In genomic region chr19:40233811-40234389, GRCh38 we compare ENCODE assay signal across 1 cellular context.
TF ChIP-seq lines count a peak whose summit lies in the region.

No MANE protein-coding gene starts in this region.

TF ChIP-seq in GM23338, 12 proteins besides CTCF, POLR2A, EP300 and RAD21 (continued from another document):
- TF ChIP-seq ZNF462 (CRISPR knock-in tag; IDR thresholded peaks at IDR 0.05) = no peak
- TF ChIP-seq CREB1 (CRISPR knock-in tag; IDR thresholded peaks at IDR 0.05; ENCODE audit: low read depth) = no peak
- no peak for TF ChIP-seq ZNF114 (CRISPR knock-in tag; IDR thresholded peaks at IDR 0.05)
- TF ChIP-seq NANOG (IDR thresholded peaks at IDR 0.05; ENCODE audit: borderline replicate concordance) = no peak
- no peak for TF ChIP-seq REST (IDR thresholded peaks at IDR 0.05; ENCODE audit: unreplicated experiment)
- no peak for TF ChIP-seq ZNF331 (CRISPR knock-in tag; IDR thresholded peaks at IDR 0.05; ENCODE audit: low read depth)
- TF ChIP-seq EZH2 (IDR thresholded peaks at IDR 0.05; ENCODE audit: low read depth, unreplicated experiment) = no peak
- TF ChIP-seq ETS1 (IDR thresholded peaks at IDR 0.05) = no peak
- TF ChIP-seq EZH2phosphoT487 (IDR thresholded peaks at IDR 0.05; ENCODE audit: unreplicated experiment) = no peak
- TF ChIP-seq STAT1 (IDR thresholded peaks at IDR 0.05; ENCODE audit: unreplicated experiment) = no peak
- TF ChIP-seq POLR2AphosphoS5 (IDR thresholded peaks at IDR 0.05; ENCODE audit: low read depth) = no peak
